In genomic region chr16:87965973-87966667, GRCh38 we compare ENCODE assay signal across 8 cellular contexts. TPM values are rescaled to one million over a fixed set of nuclear protein-coding genes. Genes with fewer than 3 reads are reported as not detected.
DNase-seq lines count a peak whose midpoint lies in the region; ATAC-seq, FAIRE-seq and TF ChIP-seq lines count a peak whose summit lies in the region.

No MANE protein-coding gene starts in this region.

- H3K27ac ChIP-seq in HEK293 (ENCODE audit: extremely low read depth, low read depth, low read length) (peak overlapping the region; percentile 30; the same call in 1 of the 2 replicates), keratinocyte (ENCODE audit: control insufficient read depth, insufficient read depth, low read length) (peak overlapping the region; percentile 5)

- peak; percentile 94 for DNase-seq in astrocyte of the cerebellum (ENCODE audit: low read depth)
- no peak for DNase-seq in keratinocyte (ENCODE audit: low read depth, low spot score)
- no peak for DNase-seq in stimulated activated naive B cell treated with anti-CD40 and anti-IgM and Interleukin-4, amounts not matched to agents 10 μg/mL and 1 μg/mL and 100 μg/mL, for 72 hours
- no peak for DNase-seq in RPMI8226
- no peak for DNase-seq in activated CD8-positive, alpha-beta memory T cell treated with anti-CD3 and anti-CD28 coated beads, Interleukin-2, amount 50 U/mL, for 48 hours
- DNase-seq in stimulated activated CD4-positive, alpha-beta T cell treated with anti-CD3 and anti-CD28 coated beads, Interleukin-2, amount 100 ng/mL, for 48 hours, result no peak
- no peak for DNase-seq in stimulated activated CD4-positive, alpha-beta T cell treated with anti-CD3 and anti-CD28 coated beads, Interleukin-2, amount 100 ng/mL, for 24 hours

- H3K9me3 Mint-ChIP-seq in stimulated activated naive B cell treated with anti-CD40 and anti-IgM and Interleukin-4, amounts not matched to agents 10 μg/mL and 1 μg/mL and 100 μg/mL, for 72 hours, result peaks cover 3 to 4% of the 10 kb centered on the region in 2 donors

- peak overlapping the region in 1 of 2 donors; percentile 21 for H3K4me3 Mint-ChIP-seq in stimulated activated naive B cell treated with anti-CD40 and anti-IgM and Interleukin-4, amounts not matched to agents 10 μg/mL and 1 μg/mL and 100 μg/mL, for 72 hours

- no peak for ATAC-seq in stimulated activated naive B cell treated with anti-CD40 and anti-IgM and Interleukin-4, amounts not matched to agents 10 μg/mL and 1 μg/mL and 100 μg/mL, for 72 hours (replicated peaks)

- H3K79me2 ChIP-seq in keratinocyte (ENCODE audit: control insufficient read depth, insufficient read depth, low read length), result peaks cover 76% of the 10 kb centered on the region

- H4K20me1 ChIP-seq in keratinocyte (ENCODE audit: control insufficient read depth, extremely low read depth, insufficient read depth, low read length), result no peaks in the 10 kb centered on the region

- peak overlapping the region; percentile 49 for H3K4me2 ChIP-seq in keratinocyte (ENCODE audit: control insufficient read depth, extremely low read depth, insufficient read depth, low read depth, low read length)

- H3K27me3 Mint-ChIP-seq in stimulated activated naive B cell treated with anti-CD40 and anti-IgM and Interleukin-4, amounts not matched to agents 10 μg/mL and 1 μg/mL and 100 μg/mL, for 72 hours, result no peaks in the 10 kb centered on the region

- TF ChIP-seq CTCF in HEK293 (tag by site-specific recombination; IDR thresholded peaks at IDR 0.05), result no peak
- no peak for TF ChIP-seq CTCF in astrocyte of the cerebellum (IDR thresholded peaks at IDR 0.05; ENCODE audit: low read depth, low read length, missing control alignments)
- no peak for TF ChIP-seq CTCF in keratinocyte (optimal IDR thresholded peaks at IDR 0.05 in 1 of 3, IDR thresholded peaks at IDR 0.05 in 1 of 3, conservative IDR thresholded peaks at IDR 0.05 in 1 of 3; ENCODE audit: extremely low read depth in 1 of 3, insufficient read depth in 2 of 3, low read length in 3 of 3)

- no peaks in the 10 kb centered on the region for H3K9me3 ChIP-seq in HEK293 (ENCODE audit: control insufficient read depth, insufficient read depth, low read depth, low read length)
- H3K9me3 ChIP-seq in keratinocyte (ENCODE audit: control insufficient read depth, low read depth, low read length), result peaks cover 1% of the 10 kb centered on the region

- H3K4me3 ChIP-seq in HEK293 (ENCODE audit: low read depth, low read length), result no peak overlapping the region
- H3K4me3 ChIP-seq in astrocyte of the cerebellum (ENCODE audit: low read depth, low read length), result peak overlapping the region; percentile 14
- no peak overlapping the region for H3K4me3 ChIP-seq in keratinocyte (ENCODE audit: control insufficient read depth in 2 of 3, extremely low read depth in 1 of 3, insufficient read depth in 2 of 3, low read depth in 1 of 3, low read length in 3 of 3)

- H3K9me1 ChIP-seq in keratinocyte (ENCODE audit: control insufficient read depth, extremely low read depth, insufficient read depth, low read length), result no peaks in the 10 kb centered on the region

- CTCF ChIA-PET in HEK293 (lab: Yijun Ruan, JAX), result no interaction called here

- in situ Hi-C loops in astrocyte of the cerebellum (cut with HindIII; ENCODE audit: low sequenced_read_pairs), result no loop called here

- peaks cover 47 to 77% of the 10 kb centered on the region in 2 donors for H3K4me1 Mint-ChIP-seq in stimulated activated naive B cell treated with anti-CD40 and anti-IgM and Interleukin-4, amounts not matched to agents 10 μg/mL and 1 μg/mL and 100 μg/mL, for 72 hours

- no peaks in the 10 kb centered on the region for H3K27me3 ChIP-seq in keratinocyte (ENCODE audit: control insufficient read depth, extremely low read depth, insufficient read depth, low read length)

- dilution Hi-C loops in keratinocyte (cut with MboI; ENCODE audit: extremely low pct_ligation_motif_present, low sequenced_read_pairs), result no loop called here

- FAIRE-seq in keratinocyte (lab: Jason Lieb, UNC), result no peak

- peak overlapping the region; percentile 89 for H3K27ac Mint-ChIP-seq in stimulated activated naive B cell treated with anti-CD40 and anti-IgM and Interleukin-4, amounts not matched to agents 10 μg/mL and 1 μg/mL and 100 μg/mL, for 72 hours

- H3K36me3 Mint-ChIP-seq in stimulated activated naive B cell treated with anti-CD40 and anti-IgM and Interleukin-4, amounts not matched to agents 10 μg/mL and 1 μg/mL and 100 μg/mL, for 72 hours, result peaks cover 28 to 44% of the 10 kb centered on the region in 2 donors

- POLR2A ChIA-PET in HEK293 (lab: Yijun Ruan, JAX), result interaction anchor here (1.3 kb wide), 1 partner anchor 12 kb away, joined by 3 read pairs; no protein-coding TSS in a partner anchor

- H3K9ac ChIP-seq in keratinocyte (ENCODE audit: control insufficient read depth, extremely low read depth, insufficient read depth, low read length), result peak overlapping the region; percentile 51

- H3K4me1 ChIP-seq in HEK293 (ENCODE audit: control insufficient read depth, insufficient read depth, low read length), result peaks cover 9% of the 10 kb centered on the region; the same call in 1 of the 2 replicates
- H3K4me1 ChIP-seq in keratinocyte (ENCODE audit: control insufficient read depth, extremely low read depth, insufficient read depth, low read length), result peaks cover 24% of the 10 kb centered on the region

- H3K36me3 ChIP-seq in HEK293 (ENCODE audit: control insufficient read depth in 2 of 2, insufficient read depth in 1 of 2, low read length in 2 of 2) (no peaks in the 10 kb centered on the region; a peak in 1 of 3 replicates), keratinocyte (ENCODE audit: control insufficient read depth in 2 of 2, extremely low read depth in 1 of 2, insufficient read depth in 2 of 2, low read length in 2 of 2) (peaks cover under 1% of the 10 kb centered on the region in 2 experiments)

- no peak overlapping the region for H2AFZ ChIP-seq in keratinocyte (ENCODE audit: control insufficient read depth, low read length)

TF ChIP-seq in HEK293, 187 proteins besides CTCF, POLR2A, EP300 and RAD21:
- peak; percentile 64 for TF ChIP-seq ZBTB17 (tag by site-specific recombination; IDR thresholded peaks at IDR 0.05)
- TF ChIP-seq ZNF639 (tag by site-specific recombination; IDR thresholded peaks at IDR 0.05), result no peak

RNA-seq across cellular contexts. Expression of gene BANP, which starts 14.9 kb away (rescaled TPM):
- 10.0 to 12.9 TPM (median 10.8 TPM) in 3 replicates for polyA plus RNA-seq in keratinocyte
- polyA plus RNA-seq in keratinocyte (2011; ENCODE audit: low read depth), result 13.1 TPM
- polyA plus RNA-seq in keratinocyte (2011; cell fraction: cytosol; rRNA removed), result 9.4 and 9.8 TPM in 2 replicates
- polyA plus RNA-seq in keratinocyte (2011; cell fraction: nucleus; rRNA removed), result 24.4 and 26.9 TPM in 2 replicates
- 8.6 and 12.8 TPM in 2 replicates for polyA plus RNA-seq in keratinocyte (2012; ENCODE audit: low replicate concordance)
- 21.7 to 27.9 TPM (median 23.6 TPM) in 3 replicates for polyA minus RNA-seq in keratinocyte
- polyA minus RNA-seq in keratinocyte (2011; cell fraction: cytosol; rRNA and poly(A)+ RNA removed), result 27.4 TPM
- 23.3 and 24.7 TPM in 2 replicates for polyA minus RNA-seq in keratinocyte (2011; cell fraction: nucleus; rRNA and poly(A)+ RNA removed)

RNA-seq across cellular contexts. Expression of gene CA5A, which starts 29.8 kb away (rescaled TPM):
- not detected in 3 replicates for polyA plus RNA-seq in keratinocyte
- not detected for polyA plus RNA-seq in keratinocyte (2011; ENCODE audit: low read depth)
- polyA plus RNA-seq in keratinocyte (2011; cell fraction: cytosol; rRNA removed), result not detected in 2 replicates
- polyA plus RNA-seq in keratinocyte (2011; cell fraction: nucleus; rRNA removed), result not detected in 2 replicates
- not detected in 2 replicates for polyA plus RNA-seq in keratinocyte (2012; ENCODE audit: low replicate concordance)
- not detected in 3 replicates for polyA minus RNA-seq in keratinocyte
- polyA minus RNA-seq in keratinocyte (2011; cell fraction: cytosol; rRNA and poly(A)+ RNA removed), result not detected
- not detected in 2 replicates for polyA minus RNA-seq in keratinocyte (2011; cell fraction: nucleus; rRNA and poly(A)+ RNA removed)
